Comparison of ENCODE assay signal across 30 cellular contexts in genomic region chr4:33941854-33942253, GRCh38.
"Had no signal": no experiment of that assay in that cellular context is flagged by ENCODE, and none has a peak within 500 bp of the region (broad histone marks: within the 10 kb centered on the region; RNA-seq: fewer than 3 reads in every experiment).

No MANE protein-coding gene starts in this region.

- H3K27me3 Mint-ChIP-seq: activated B cell treated with CpG ODN at 0.5 μM for 24 hours; activated CD4-positive, alpha-beta T cell treated with anti-CD3 and anti-CD28 coated beads for 36 hours; activated naive CD8-positive, alpha-beta T cell; effector memory CD8-positive, alpha-beta T cell; naive thymus-derived CD4-positive, alpha-beta T cell; stimulated activated naive B cell treated with anti-CD40 and anti-IgM and Interleukin-4, amounts not matched to agents 10 μg/mL and 1 μg/mL and 100 μg/mL, for 72 hours had no signal

- H3K27ac Mint-ChIP-seq: activated B cell treated with CpG ODN at 0.5 μM for 24 hours; activated CD4-positive, alpha-beta T cell treated with anti-CD3 and anti-CD28 coated beads for 36 hours; activated naive CD8-positive, alpha-beta T cell; activated T-cell treated with anti-CD3 and anti-CD28 coated beads, Interleukin-2, amount 50 U/mL, for 72 hours; effector memory CD8-positive, alpha-beta T cell; immature natural killer cell; naive thymus-derived CD4-positive, alpha-beta T cell; stimulated activated naive B cell treated with anti-CD40 and anti-IgM and Interleukin-4, amounts not matched to agents 10 μg/mL and 1 μg/mL and 100 μg/mL, for 72 hours; T-helper 2 cell treated with Interferon-gamma antibody and Interleukin-4, amounts not matched to agents 5 μg/mL and 100 μg/mL, for 36 hours had no signal

- H3K27ac ChIP-seq: adrenal gland, body of pancreas, gastroesophageal sphincter, pancreas, psoas muscle, sigmoid colon, stomach, thyroid gland, upper lobe of left lung had no signal

- H3K9me3 Mint-ChIP-seq: activated B cell treated with CpG ODN at 0.5 μM for 24 hours had no signal

- H3K4me1 Mint-ChIP-seq: activated B cell treated with CpG ODN at 0.5 μM for 24 hours; activated CD4-positive, alpha-beta T cell treated with anti-CD3 and anti-CD28 coated beads for 36 hours; immature natural killer cell; naive thymus-derived CD4-positive, alpha-beta T cell; stimulated activated naive B cell treated with anti-CD40 and anti-IgM and Interleukin-4, amounts not matched to agents 10 μg/mL and 1 μg/mL and 100 μg/mL, for 72 hours had no signal

- H3K36me3 ChIP-seq: adrenal gland, gastroesophageal sphincter, pancreas, sigmoid colon, stomach, thyroid gland, upper lobe of left lung had no signal

- ATAC-seq: activated CD4-positive, alpha-beta T cell treated with anti-CD3 and anti-CD28 coated beads for 36 hours; activated T-cell treated with anti-CD3 and anti-CD28 coated beads, Interleukin-2, amount 50 U/mL, for 72 hours; body of pancreas; effector memory CD8-positive, alpha-beta T cell; gastroesophageal sphincter; left colon; naive thymus-derived CD4-positive, alpha-beta T cell; pancreas; psoas muscle; stimulated activated naive B cell treated with anti-CD40 and anti-IgM and Interleukin-4, amounts not matched to agents 10 μg/mL and 1 μg/mL and 100 μg/mL, for 72 hours had no signal

- H3K9me3 ChIP-seq: adrenal gland, body of pancreas, gastroesophageal sphincter, pancreas, psoas muscle, sigmoid colon, stomach, thyroid gland, upper lobe of left lung had no signal

- H3K4me3 Mint-ChIP-seq: activated B cell treated with CpG ODN at 0.5 μM for 24 hours; activated CD4-positive, alpha-beta T cell treated with anti-CD3 and anti-CD28 coated beads for 36 hours; activated naive CD8-positive, alpha-beta T cell; activated T-cell treated with anti-CD3 and anti-CD28 coated beads, Interleukin-2, amount 50 U/mL, for 72 hours; effector memory CD8-positive, alpha-beta T cell; immature natural killer cell; naive thymus-derived CD4-positive, alpha-beta T cell; stimulated activated naive B cell treated with anti-CD40 and anti-IgM and Interleukin-4, amounts not matched to agents 10 μg/mL and 1 μg/mL and 100 μg/mL, for 72 hours; T-helper 2 cell treated with Interferon-gamma antibody and Interleukin-4, amounts not matched to agents 5 μg/mL and 100 μg/mL, for 36 hours had no signal

- H3K4me1 ChIP-seq: adrenal gland, body of pancreas, gastroesophageal sphincter, pancreas, psoas muscle, sigmoid colon, stomach, thyroid gland, upper lobe of left lung had no signal

- H3K27me3 ChIP-seq: adrenal gland, body of pancreas, gastroesophageal sphincter, pancreas, sigmoid colon, stomach, thyroid gland, upper lobe of left lung had no signal

- H3K4me3 ChIP-seq: adrenal gland, body of pancreas, gastroesophageal sphincter, pancreas, psoas muscle, sigmoid colon, stomach, thyroid gland, upper lobe of left lung had no signal

- H3K36me3 Mint-ChIP-seq: activated naive CD8-positive, alpha-beta T cell; naive thymus-derived CD4-positive, alpha-beta T cell; stimulated activated naive B cell treated with anti-CD40 and anti-IgM and Interleukin-4, amounts not matched to agents 10 μg/mL and 1 μg/mL and 100 μg/mL, for 72 hours had no signal

- DNase-seq: activated B cell treated with CpG ODN at 0.5 μM for 24 hours; activated CD4-positive, alpha-beta T cell treated with anti-CD3 and anti-CD28 coated beads for 36 hours; activated naive CD4-positive, alpha-beta T cell; activated T-cell treated with anti-CD3 and anti-CD28 coated beads for 4 hours; activated T-cell treated with anti-CD3 and anti-CD28 coated beads, Interleukin-2, amount 50 U/mL, for 72 hours; adrenal gland; aorta; body of pancreas; cortex of kidney; effector memory CD8-positive, alpha-beta T cell; hippocampal formation; immature natural killer cell; kidney; left colon; midbrain; naive thymus-derived CD4-positive, alpha-beta T cell; pancreas; psoas muscle; sigmoid colon; small intestine; stimulated activated CD4-positive, alpha-beta T cell treated with anti-CD3 and anti-CD28 coated beads, Interleukin-1b, Interleukin-23, amount 100 ng/mL, for 48 hours; stimulated activated CD4-positive, alpha-beta T cell treated with anti-CD3 and anti-CD28 coated beads, Interleukin-4, amount 100 ng/mL, for 4 hours; stimulated activated CD8-positive, alpha-beta memory T cell treated with anti-CD3 and anti-CD28 coated beads, Interleukin-4, amount 100 ng/mL, for 48 hours; stimulated activated naive B cell treated with anti-CD40 and anti-IgM and Interleukin-4, amounts not matched to agents 10 μg/mL and 1 μg/mL and 100 μg/mL, for 72 hours; stomach; thyroid gland; upper lobe of left lung had no signal
